ENCODE assay signal across 1 cellular context in genomic region chr17:63984651-63985386, GRCh38.
TF ChIP-seq lines count a peak whose summit lies in the region.

No MANE protein-coding gene starts in this region.

TF ChIP-seq in endothelial cell of umbilical vein, 7 proteins besides CTCF, POLR2A, EP300 and RAD21 (continued from another document):
- TF ChIP-seq GATA2 (IDR thresholded peaks at IDR 0.05; ENCODE audit: insufficient read depth, insufficient read length, low read depth, low read length): no peak
- peak; percentile 59 for TF ChIP-seq MAX (IDR thresholded peaks at IDR 0.05; ENCODE audit: insufficient read depth, insufficient read length)
